In the genomic region with DNA sequence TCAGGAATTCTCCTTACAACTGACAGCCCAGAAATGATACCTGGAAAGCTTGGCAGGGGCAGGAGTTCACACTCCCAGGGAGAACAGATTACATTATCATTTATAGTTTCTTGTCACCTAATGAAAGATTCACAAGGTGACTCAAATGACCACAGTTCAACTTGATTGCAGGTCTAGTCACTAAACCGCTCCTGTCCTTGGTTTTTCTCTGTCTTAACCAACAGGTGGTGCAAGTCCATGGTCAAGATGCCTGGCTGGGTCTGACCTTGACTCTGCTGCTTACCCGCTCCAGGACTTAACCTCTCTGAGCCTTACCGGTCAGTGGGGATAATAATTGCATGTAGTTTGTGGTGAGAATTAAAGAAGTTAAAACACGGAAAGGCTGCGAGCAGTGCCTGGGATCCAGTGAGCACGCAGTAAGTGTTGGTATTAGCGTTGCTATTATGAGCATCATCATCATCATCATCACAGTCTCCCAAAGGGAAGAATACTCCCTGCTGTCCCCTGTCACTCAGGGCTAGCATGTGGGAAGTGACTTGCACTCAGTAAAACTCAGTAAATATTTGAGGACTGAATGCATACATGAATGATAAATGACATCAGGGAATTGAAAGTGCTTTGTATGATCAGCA, we compare ENCODE assay signal across 1 cellular context.
TF ChIP-seq lines count a peak whose summit lies in the region.

No MANE protein-coding gene starts in this region.

TF ChIP-seq in GM12878, 131 proteins besides CTCF, POLR2A, EP300 and RAD21 (continued from another document):
- TF ChIP-seq, protein P1, sequence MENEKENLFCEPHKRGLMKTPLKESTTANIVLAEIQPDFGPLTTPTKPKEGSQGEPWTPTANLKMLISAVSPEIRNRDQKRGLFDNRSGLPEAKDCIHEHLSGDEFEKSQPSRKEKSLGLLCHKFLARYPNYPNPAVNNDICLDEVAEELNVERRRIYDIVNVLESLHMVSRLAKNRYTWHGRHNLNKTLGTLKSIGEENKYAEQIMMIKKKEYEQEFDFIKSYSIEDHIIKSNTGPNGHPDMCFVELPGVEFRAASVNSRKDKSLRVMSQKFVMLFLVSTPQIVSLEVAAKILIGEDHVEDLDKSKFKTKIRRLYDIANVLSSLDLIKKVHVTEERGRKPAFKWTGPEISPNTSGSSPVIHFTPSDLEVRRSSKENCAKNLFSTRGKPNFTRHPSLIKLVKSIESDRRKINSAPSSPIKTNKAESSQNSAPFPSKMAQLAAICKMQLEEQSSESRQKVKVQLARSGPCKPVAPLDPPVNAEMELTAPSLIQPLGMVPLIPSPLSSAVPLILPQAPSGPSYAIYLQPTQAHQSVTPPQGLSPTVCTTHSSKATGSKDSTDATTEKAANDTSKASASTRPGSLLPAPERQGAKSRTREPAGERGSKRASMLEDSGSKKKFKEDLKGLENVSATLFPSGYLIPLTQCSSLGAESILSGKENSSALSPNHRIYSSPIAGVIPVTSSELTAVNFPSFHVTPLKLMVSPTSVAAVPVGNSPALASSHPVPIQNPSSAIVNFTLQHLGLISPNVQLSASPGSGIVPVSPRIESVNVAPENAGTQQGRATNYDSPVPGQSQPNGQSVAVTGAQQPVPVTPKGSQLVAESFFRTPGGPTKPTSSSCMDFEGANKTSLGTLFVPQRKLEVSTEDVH (IDR thresholded peaks at IDR 0.05; ENCODE audit: low read depth, partially characterized antibody): no peak
- TF ChIP-seq WRNIP1 (IDR thresholded peaks at IDR 0.05; ENCODE audit: borderline replicate concordance, low read depth, low read length): no peak
- no peak for TF ChIP-seq RCOR1 (conservative IDR thresholded peaks at IDR 0.05; ENCODE audit: low read depth, low read length)
- TF ChIP-seq SP1 (IDR thresholded peaks at IDR 0.05; ENCODE audit: low read depth, low read length): no peak
TF ChIP-seq in GM12878: peak in this region for 0.
